Comparison of ENCODE assay signal across 1 cellular context in genomic region chr2:195656859-195657633, GRCh38.
TF ChIP-seq lines count a peak whose summit lies in the region.

Gene SLC39A10 (plus strand): TSS chr2:195657226. CDS start chr2:195680043, 22,817 bp downstream.

TF ChIP-seq in H1, 55 proteins besides CTCF, POLR2A, EP300 and RAD21 (continued from another document):
- TF ChIP-seq ZNF274 (IDR thresholded peaks at IDR 0.05; ENCODE audit: borderline replicate concordance, extremely low read depth, low read length) = no peak
- no peak for TF ChIP-seq E2F6 (IDR thresholded peaks at IDR 0.05)
- no peak for TF ChIP-seq JUN (IDR thresholded peaks at IDR 0.05; ENCODE audit: low read depth, low read length)
- 0 out of 2 replicates have a peak, but pooled peaks have one; percentile 1 for TF ChIP-seq TEAD4 (IDR thresholded peaks at IDR 0.05; ENCODE audit: low read depth, low read length)
- no peak for TF ChIP-seq CTBP2 (IDR thresholded peaks at IDR 0.05; ENCODE audit: borderline replicate concordance, insufficient read depth, insufficient read length, low read length)
- peak; percentile 61; the same call in 1 of the 2 replicates for TF ChIP-seq ATF2 (IDR thresholded peaks at IDR 0.05; ENCODE audit: low read length)
- 0 out of 2 replicates have a peak, but pooled peaks have one; percentile 17 for TF ChIP-seq CREB1 (IDR thresholded peaks at IDR 0.05)
- peak; percentile 98 for TF ChIP-seq SP4 (IDR thresholded peaks at IDR 0.05; ENCODE audit: low read length)
- peak; percentile 75 for TF ChIP-seq POLR2AphosphoS5 (IDR thresholded peaks at IDR 0.05; ENCODE audit: low read depth, low read length)
- no peak for TF ChIP-seq KDM4A (IDR thresholded peaks at IDR 0.05; ENCODE audit: low read depth, low read length, severe bottlenecking)
- no peak for TF ChIP-seq SIN3A (conservative IDR thresholded peaks at IDR 0.05 in 1 of 2, IDR thresholded peaks at IDR 0.05 in 1 of 2; ENCODE audit: low read depth in 1 of 2, low read length in 2 of 2)
- no peak for TF ChIP-seq RFX5 (IDR thresholded peaks at IDR 0.05; ENCODE audit: borderline replicate concordance, low read depth, low read length)
- no peak for TF ChIP-seq EZH2 (IDR thresholded peaks at IDR 0.05; ENCODE audit: low read depth, low read length, severe bottlenecking)
- peak; percentile 50 for TF ChIP-seq MAX (IDR thresholded peaks at IDR 0.05)
- TF ChIP-seq RBBP5 (IDR thresholded peaks at IDR 0.05; ENCODE audit: borderline replicate concordance, low read depth, low read length) = 0 out of 2 replicates have a peak, but pooled peaks have one; percentile 62
- peak; percentile 76 for TF ChIP-seq NRF1 (IDR thresholded peaks at IDR 0.05; ENCODE audit: low read depth, low read length)
- TF ChIP-seq TAF1 (IDR thresholded peaks at IDR 0.05; ENCODE audit: low read depth, low read length) = peak; percentile 93
- no peak for TF ChIP-seq CBX5 (IDR thresholded peaks at IDR 0.05; ENCODE audit: low read depth, low read length)
- TF ChIP-seq SRF (IDR thresholded peaks at IDR 0.05; ENCODE audit: low read depth, low read length) = no peak
- peak; percentile 74 for TF ChIP-seq TAF7 (optimal IDR thresholded peaks at IDR 0.05; ENCODE audit: borderline replicate concordance, low read depth, low read length)
- TF ChIP-seq NANOG (IDR thresholded peaks at IDR 0.05; ENCODE audit: insufficient read depth, low read depth, low read length, poor library complexity, severe bottlenecking) = no peak
- TF ChIP-seq FOSL1 (IDR thresholded peaks at IDR 0.05; ENCODE audit: insufficient read depth, low read depth, low read length) = peak; percentile 95
- TF ChIP-seq KDM5A (IDR thresholded peaks at IDR 0.05; ENCODE audit: low read length) = no peak
- TF ChIP-seq SAP30 (IDR thresholded peaks at IDR 0.05; ENCODE audit: insufficient read depth, insufficient replicate concordance, low read length) = no peak
- no peak for TF ChIP-seq CBX8 (IDR thresholded peaks at IDR 0.05; ENCODE audit: borderline replicate concordance, low read depth, low read length)
- TF ChIP-seq HDAC2 (IDR thresholded peaks at IDR 0.05; ENCODE audit: borderline replicate concordance in 1 of 2, low read depth in 2 of 2, low read length in 2 of 2) = no peak
TF ChIP-seq in H1: peak in this region for 14.
